18 cellular contexts compared by ENCODE assay signal in genomic region chr10:101046332-101047238, GRCh38. TPM values are rescaled to one million over a fixed set of nuclear protein-coding genes. Genes with fewer than 3 reads are reported as not detected.
DNase-seq lines count a peak whose midpoint lies in the region; FAIRE-seq and TF ChIP-seq lines count a peak whose summit lies in the region.
"Had no signal": no experiment of that assay in that cellular context is flagged by ENCODE, and none has a peak within 500 bp of the region (broad histone marks: within the 10 kb centered on the region; RNA-seq: fewer than 3 reads in every experiment).

No MANE protein-coding gene starts in this region.

- no CpG with 5 or more reads among the region's 25 CpGs for WGBS in mesendoderm (ENCODE audit: extremely low coverage, insufficient coverage, low lambda C conversion rate)

- no peak overlapping the region for H2BK15ac ChIP-seq in mesendoderm (replicated peaks; ENCODE audit: low read depth)

- H3K79me2 ChIP-seq in astrocyte (ENCODE audit: insufficient read depth, low read length) (no peaks in the 10 kb centered on the region), mesendoderm (ENCODE audit: control insufficient read depth, insufficient read depth, low read length) (no peaks in the 10 kb centered on the region)

- H3K27me3 ChIP-seq in HUES48 (ENCODE audit: control insufficient read depth, insufficient read depth, low read length) (peaks cover 84% of the 10 kb centered on the region), astrocyte (ENCODE audit: insufficient read depth, low read length) (peaks cover 25% of the 10 kb centered on the region), mesendoderm (ENCODE audit: insufficient read depth, low read length, poor library complexity) (peaks cover 45% of the 10 kb centered on the region)

- no peak overlapping the region for H4K5ac ChIP-seq in mesendoderm (ENCODE audit: low read length)

- no peak overlapping the region for H3K4me3 Mint-ChIP-seq in astrocyte (ENCODE audit: unreplicated experiment)
- H3K4me3 Mint-ChIP-seq: T-helper 2 cell treated with Interferon-gamma antibody and Interleukin-4, amounts not matched to agents 5 μg/mL and 100 μg/mL, for 36 hours had no signal

- peak overlapping the region; percentile 62 for H2AFZ ChIP-seq in astrocyte (ENCODE audit: low read depth, low read length)

- H3K4me2 ChIP-seq in astrocyte (ENCODE audit: low read length) (peak overlapping the region; percentile 77), mesendoderm (ENCODE audit: low read length) (no peak overlapping the region)

- H3K56ac ChIP-seq in mesendoderm (ENCODE audit: low read length), result peak overlapping the region; percentile 17

- H3K36me3 Mint-ChIP-seq in astrocyte (ENCODE audit: low read depth, unreplicated experiment), result no peaks in the 10 kb centered on the region

- no peak overlapping the region for H3K27ac ChIP-seq in HUES48 (ENCODE audit: low read depth, low read length)
- H3K27ac ChIP-seq in astrocyte (ENCODE audit: low read depth, low read length), result no peak overlapping the region
- H3K27ac ChIP-seq in mesendoderm (ENCODE audit: low read depth, low read length), result no peak overlapping the region
- H3K27ac ChIP-seq: gastroesophageal sphincter, pancreas, spleen, uterus had no signal

- H3K9ac ChIP-seq in HUES48 (ENCODE audit: low read depth, low read length) (no peak overlapping the region), astrocyte (ENCODE audit: low read length) (no peak overlapping the region), mesendoderm (ENCODE audit: low read length) (peak overlapping the region; percentile 34)

- peak overlapping the region; percentile 8; the same call in 1 of the 2 replicates for H3K4me3 ChIP-seq in HUES48 (ENCODE audit: low read depth, low read length)
- peak overlapping the region; percentile 6 for H3K4me3 ChIP-seq in astrocyte (ENCODE audit: insufficient read depth, low read depth, low read length)
- H3K4me3 ChIP-seq in mesendoderm (ENCODE audit: low read length), result no peak overlapping the region
- H3K4me3 ChIP-seq: gastroesophageal sphincter, pancreas, spleen, uterus had no signal

- H3K9me3 Mint-ChIP-seq in astrocyte (ENCODE audit: unreplicated experiment), result peaks cover 4% of the 10 kb centered on the region
- H3K9me3 Mint-ChIP-seq: T-helper 2 cell treated with Interferon-gamma antibody and Interleukin-4, amounts not matched to agents 5 μg/mL and 100 μg/mL, for 36 hours had no signal

- H3K18ac ChIP-seq in mesendoderm (ENCODE audit: low read length), result no peak overlapping the region

- no peak overlapping the region for H2BK120ac ChIP-seq in mesendoderm (ENCODE audit: low read depth, low read length)

- no peak for FAIRE-seq in astrocyte (lab: Jason Lieb, UNC)
- FAIRE-seq: endothelial cell of umbilical vein, islet of Langerhans, pancreas had no signal

- no peak overlapping the region for H3K23ac ChIP-seq in mesendoderm (ENCODE audit: low read length)

- no peak overlapping the region for H3K4ac ChIP-seq in mesendoderm (ENCODE audit: low read depth, low read length)

- H3K4me1 Mint-ChIP-seq in astrocyte (ENCODE audit: low read depth, unreplicated experiment), result peaks cover 15% of the 10 kb centered on the region

- peaks cover 38% of the 10 kb centered on the region for H3K4me1 ChIP-seq in HUES48 (ENCODE audit: control insufficient read depth, insufficient read depth, low read length)
- peaks cover 43% of the 10 kb centered on the region for H3K4me1 ChIP-seq in astrocyte (ENCODE audit: insufficient read depth, low read length)
- peaks cover 9% of the 10 kb centered on the region for H3K4me1 ChIP-seq in mesendoderm (ENCODE audit: control insufficient read depth, low read depth, low read length)

- H3K27me3 Mint-ChIP-seq in astrocyte (ENCODE audit: low read depth, unreplicated experiment), result peaks cover 50% of the 10 kb centered on the region

- H3K27ac Mint-ChIP-seq in astrocyte (ENCODE audit: unreplicated experiment), result no peak overlapping the region
- H3K27ac Mint-ChIP-seq: T-helper 2 cell treated with Interferon-gamma antibody and Interleukin-4, amounts not matched to agents 5 μg/mL and 100 μg/mL, for 36 hours had no signal

- H3K79me1 ChIP-seq in mesendoderm (ENCODE audit: low read length), result no peaks in the 10 kb centered on the region

- H4K8ac ChIP-seq in mesendoderm (ENCODE audit: low read depth, low read length), result no peak overlapping the region

- peaks cover 5% of the 10 kb centered on the region for H4K20me1 ChIP-seq in astrocyte (ENCODE audit: insufficient read depth, low read length)

- H2AK5ac ChIP-seq in mesendoderm (ENCODE audit: low read length), result no peak overlapping the region

- TF ChIP-seq CTCF in astrocyte (IDR thresholded peaks at IDR 0.05; ENCODE audit: insufficient read depth, low read depth, low read length), result no peak

- H3K9me3 ChIP-seq in HUES48 (ENCODE audit: control insufficient read depth, insufficient read depth, low read length), result no peaks in the 10 kb centered on the region
- H3K9me3 ChIP-seq in astrocyte (ENCODE audit: insufficient read depth, low read depth, low read length), result no peaks in the 10 kb centered on the region
- H3K9me3 ChIP-seq: gastroesophageal sphincter, pancreas, spleen, uterus had no signal

- no peak overlapping the region for H2BK5ac ChIP-seq in mesendoderm (ENCODE audit: low read length)

- DNase-seq in DMS153 (lab: John Stamatoyannopoulos, UW) (peak; percentile 42), astrocyte (ENCODE audit: low read depth) (no peak), mesendoderm (peak; percentile 53), RKO (ENCODE audit: low spot score) (no peak), cortex of kidney (lab: John Stamatoyannopoulos, UW) (no peak), NCI-H226 (no peak), A172 (ENCODE audit: low spot score) (no peak)
- DNase-seq: activated T-cell treated with anti-CD3 and anti-CD28 coated beads, Interleukin-2, amount 50 U/mL, for 48 hours; NCI-H1417 treated with DMSO at 0.1 percent for 48 hours; pancreas; spleen; stimulated activated naive CD4-positive, alpha-beta T cell treated with Interleukin-2 at 50 U/mL for 16 hours; uterus had no signal

- H3K36me3 ChIP-seq in HUES48 (ENCODE audit: control insufficient read depth, insufficient read depth, low read length), result no peaks in the 10 kb centered on the region
- H3K36me3 ChIP-seq in astrocyte (ENCODE audit: insufficient read depth, low read length), result no peaks in the 10 kb centered on the region
- no peaks in the 10 kb centered on the region for H3K36me3 ChIP-seq in mesendoderm (ENCODE audit: control insufficient read depth, insufficient read depth, low read length)
- H3K36me3 ChIP-seq: gastroesophageal sphincter, pancreas, spleen, uterus had no signal

RNA-seq across cellular contexts. Expression of gene KAZALD1, which starts 15.2 kb away (rescaled TPM):
- 8.1 and 9.6 TPM in 2 replicates for total RNA-seq in astrocyte
- 0.22 TPM for polyA plus RNA-seq in mesendoderm (2013, experiment 1 of 2)
- polyA plus RNA-seq in mesendoderm (2013, experiment 2 of 2), result 0.21 TPM
- 19.3 and 25.0 TPM in 2 replicates for total RNA-seq in A172 (2014; rRNA removed; shearing (Covaris generic))

RNA-seq across cellular contexts. Expression of gene SFXN3, which starts 15.6 kb away (rescaled TPM):
- total RNA-seq in astrocyte, result 59.2 and 68.3 TPM in 2 replicates
- polyA plus RNA-seq in mesendoderm (2013, experiment 1 of 2), result 1.3 TPM
- polyA plus RNA-seq in mesendoderm (2013, experiment 2 of 2), result 1.3 TPM
- total RNA-seq in A172 (2014; rRNA removed; shearing (Covaris generic)), result 78.0 and 80.5 TPM in 2 replicates

RNA-seq across cellular contexts. Expression of gene PDZD7, which starts 15.7 kb away (rescaled TPM):
- total RNA-seq in astrocyte, result 2.2 and 4.5 TPM in 2 replicates
- polyA plus RNA-seq in mesendoderm (2013, experiment 1 of 2), result 0.39 TPM
- polyA plus RNA-seq in mesendoderm (2013, experiment 2 of 2), result 0.39 TPM
- total RNA-seq in A172 (2014; rRNA removed; shearing (Covaris generic)), result 2.2 and 5.0 TPM in 2 replicates

RNA-seq across cellular contexts. Expression of gene LZTS2, which starts 47.0 kb away (rescaled TPM):
- 69.9 and 73.9 TPM in 2 replicates for total RNA-seq in astrocyte
- polyA plus RNA-seq in mesendoderm (2013, experiment 1 of 2), result 41.5 TPM
- 42.1 TPM for polyA plus RNA-seq in mesendoderm (2013, experiment 2 of 2)
- total RNA-seq in A172 (2014; rRNA removed; shearing (Covaris generic)), result 66.5 and 76.9 TPM in 2 replicates

RNA-seq across cellular contexts. Expression of gene TWNK, which starts 59.2 kb away (rescaled TPM):
- total RNA-seq in astrocyte, result 12.9 TPM in 2 replicates
- 20.1 TPM for polyA plus RNA-seq in mesendoderm (2013, experiment 1 of 2)
- 19.7 TPM for polyA plus RNA-seq in mesendoderm (2013, experiment 2 of 2)
- 6.4 and 25.1 TPM in 2 replicates for total RNA-seq in A172 (2014; rRNA removed; shearing (Covaris generic))

Comparison
In these comparisons a context has a peak if more than half of its experiments do, and no peak if none do; other contexts are left out.
1. DNase-seq: peak in DMS153 (single experiment) and mesendoderm (single experiment); none in astrocyte (single experiment), RKO (single experiment), cortex of kidney (single experiment), NCI-H226 (single experiment) and A172 (single experiment).